In genomic region chr19:2474232-2475017, GRCh38 we compare ENCODE assay signal across 1 cellular context.
A peak's percentile ranks its signal among the peaks of the same experiment; 100 is the strongest.
TF ChIP-seq lines count a peak whose summit lies in the region.

No MANE protein-coding gene starts in this region.

TF ChIP-seq in WTC11, 78 proteins besides CTCF, POLR2A, EP300 and RAD21 (continued from another document):
- TF ChIP-seq USF2 (CRISPR knock-in tag; IDR thresholded peaks at IDR 0.05), result no peak
- TF ChIP-seq ZNF423 (CRISPR knock-in tag; IDR thresholded peaks at IDR 0.05), result peak; percentile 25; the same call in 1 of the 2 replicates
- peak; percentile 78 for TF ChIP-seq GABPB1 (CRISPR knock-in tag; IDR thresholded peaks at IDR 0.05)
- TF ChIP-seq ZNF219 (CRISPR knock-in tag; IDR thresholded peaks at IDR 0.05; ENCODE audit: borderline replicate concordance), result no peak
- TF ChIP-seq FOXP1 (CRISPR knock-in tag; IDR thresholded peaks at IDR 0.05; ENCODE audit: borderline replicate concordance), result peak; percentile 78; the same call in 1 of the 2 replicates
- TF ChIP-seq SP1 (CRISPR knock-in tag; conservative IDR thresholded peaks at IDR 0.05), result peak; percentile 88
- 0 out of 2 replicates have a peak, but pooled peaks have one; percentile 47 for TF ChIP-seq FOXK1 (CRISPR knock-in tag; IDR thresholded peaks at IDR 0.05)
TF ChIP-seq in WTC11: peak in this region for 8.
